1 cellular context compared by ENCODE assay signal in the genomic region with DNA sequence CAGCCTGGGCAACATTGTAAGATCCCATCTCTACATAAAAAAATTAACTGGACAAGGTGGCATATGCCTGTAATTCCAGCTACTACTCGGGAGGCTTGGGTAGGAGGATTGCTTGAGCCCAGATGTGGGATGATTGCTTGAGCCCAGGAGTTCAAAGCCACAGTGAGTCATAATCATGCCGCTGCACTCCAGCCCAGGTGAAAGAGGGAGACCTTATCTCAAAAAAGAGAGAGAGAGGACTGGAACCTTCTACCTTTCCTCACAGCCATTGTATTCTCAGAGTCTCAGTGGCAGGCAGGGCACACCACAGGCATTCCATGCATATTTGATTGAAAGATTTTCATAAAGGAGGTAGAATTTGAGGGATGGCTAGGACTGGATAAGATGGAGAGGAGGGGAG.
TF ChIP-seq lines count a peak whose summit lies in the region.

No MANE protein-coding gene starts in this region.

TF ChIP-seq in HCT116, 20 proteins besides CTCF, POLR2A, EP300 and RAD21 (continued from another document):
- no peak for TF ChIP-seq ZBTB33 (IDR thresholded peaks at IDR 0.05; ENCODE audit: extremely low read depth, insufficient replicate concordance, low read length)
- no peak for TF ChIP-seq EGR1 (IDR thresholded peaks at IDR 0.05; ENCODE audit: low read depth)
- no peak for TF ChIP-seq ZNF274 (IDR thresholded peaks at IDR 0.05; ENCODE audit: low read depth, low read length)
- no peak for TF ChIP-seq CBX3 (IDR thresholded peaks at IDR 0.05; ENCODE audit: low read depth)
